ENCODE assay signal across 34 cellular contexts in the genomic region with DNA sequence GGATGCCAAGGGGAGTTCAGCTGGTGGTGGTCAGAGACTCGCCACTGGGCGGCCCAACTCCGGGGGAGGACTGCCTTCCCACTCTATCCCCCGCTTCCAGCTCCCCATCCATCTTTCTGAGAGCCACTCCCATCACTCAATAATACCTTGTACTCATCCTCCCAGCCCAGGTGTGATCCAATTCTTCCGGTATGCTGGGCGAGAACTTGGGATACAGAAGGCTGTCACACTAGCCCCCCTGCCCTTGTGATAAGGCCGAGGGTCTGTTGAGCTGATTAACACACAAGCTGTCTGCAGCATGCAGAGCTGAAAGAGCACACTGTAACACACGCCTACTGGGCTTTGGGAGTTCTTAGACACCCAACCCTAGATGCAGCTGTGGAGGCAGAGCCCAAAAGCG.
"Had no signal": no experiment of that assay in that cellular context is flagged by ENCODE, and none has a peak within 500 bp of the region (broad histone marks: within the 10 kb centered on the region; RNA-seq: fewer than 3 reads in every experiment).

No MANE protein-coding gene starts in this region.

- H3K36me3 Mint-ChIP-seq: activated CD4-positive, alpha-beta memory T cell treated with anti-CD3 and anti-CD28 coated beads for 36 hours; activated naive CD4-positive, alpha-beta T cell treated with anti-CD3 and anti-CD28 coated beads, Interleukin-2, amount 10 ng/mL, durations not matched to agents 7 days and 5 days; activated naive CD4-positive, alpha-beta T cell treated with anti-CD3 and anti-CD28 coated beads, Interleukin-2, amount 50 U/mL, for 24 hours; activated naive CD8-positive, alpha-beta T cell had no signal

- H3K27ac Mint-ChIP-seq: activated B cell treated with CpG ODN at 0.5 μM for 24 hours; activated CD4-positive, alpha-beta memory T cell treated with anti-CD3 and anti-CD28 coated beads for 36 hours; activated CD4-positive, alpha-beta T cell treated with anti-CD3 and anti-CD28 coated beads, Interleukin-2, amount 10 ng/mL, durations not matched to agents 24 days and 14 days; activated CD8-positive, alpha-beta T cell treated with anti-CD3 and anti-CD28 coated beads for 36 hours; activated naive CD4-positive, alpha-beta T cell treated with anti-CD3 and anti-CD28 coated beads, Interleukin-2, amount 10 ng/mL, durations not matched to agents 7 days and 5 days; activated naive CD4-positive, alpha-beta T cell treated with anti-CD3 and anti-CD28 coated beads, Interleukin-2, amount 50 U/mL, for 24 hours; activated naive CD8-positive, alpha-beta T cell; activated naive CD8-positive, alpha-beta T cell treated with anti-CD3 and anti-CD28 coated beads, Interleukin-2, amount 10 ng/mL, durations not matched to agents 7 days and 5 days; activated naive CD8-positive, alpha-beta T cell treated with anti-CD3 and anti-CD28 coated beads, Interleukin-2, amount 50 U/mL, for 24 hours; activated T-cell treated with anti-CD3 and anti-CD28 coated beads, Interleukin-2, amount 50 U/mL, for 72 hours; activated T-helper 1 cell treated with anti-CD3 and anti-CD28 coated beads, Interleukin-12 subunit alpha, Interleukin-12 subunit beta, Interleukin-2, Interleukin-4 antibody, amounts not matched to agents 30 ng/mL and 10 ng/mL and 1 ng/mL, durations not matched to agents 14 hours and 24 hours and 36 hours; activated T-helper 17 cell treated with anti-CD3 and anti-CD28 coated beads, Interleukin-2, amount 50 U/mL, for 72 hours; T-helper 1 cell treated with Interleukin-12 subunit alpha and Interleukin-12 subunit beta and Interleukin-4 antibody, amounts not matched to agents 30 μg/mL and 1 μg/mL, for 36 hours; T-helper 2 cell treated with Interferon-gamma antibody and Interleukin-4, amounts not matched to agents 5 μg/mL and 100 μg/mL, for 36 hours had no signal

- DNase-seq: activated B cell treated with CpG ODN at 0.5 μM for 24 hours; activated CD4-positive, alpha-beta memory T cell treated with anti-CD3 and anti-CD28 coated beads for 36 hours; activated CD4-positive, alpha-beta T cell treated with anti-CD3 and anti-CD28 coated beads for 4 hours; activated CD4-positive, alpha-beta T cell treated with anti-CD3 and anti-CD28 coated beads, Interleukin-2, amount 10 ng/mL, durations not matched to agents 24 days and 14 days; activated CD4-positive, alpha-beta T cell treated with anti-CD3 and anti-CD28 coated beads, Interleukin-2, amount 50 U/mL, for 1 hour; activated CD4-positive, alpha-beta T cell treated with anti-CD3 and anti-CD28 coated beads, Interleukin-2, amount 50 U/mL, for 4 hours; activated CD4-positive, CD25-positive, alpha-beta regulatory T cell treated with anti-CD3 and anti-CD28 coated beads, Interleukin-2, amount 50 U/mL, for 72 hours; activated CD8-positive, alpha-beta memory T cell treated with anti-CD3 and anti-CD28 coated beads, Interleukin-2, amount 50 U/mL, for 4 hours; activated CD8-positive, alpha-beta T cell treated with anti-CD3 and anti-CD28 coated beads for 36 hours; activated effector memory CD4-positive, alpha-beta T cell treated with anti-CD3 and anti-CD28 coated beads, Interleukin-2, amount 50 U/mL, for 16 hours; activated naive CD4-positive, alpha-beta T cell treated with anti-CD3 and anti-CD28 coated beads, Interleukin-2, amount 10 ng/mL, durations not matched to agents 7 days and 5 days; activated naive CD4-positive, alpha-beta T cell treated with Interleukin-2 at 50 U/mL for 16 hours; activated naive CD8-positive, alpha-beta T cell treated with anti-CD3 and anti-CD28 coated beads, Interleukin-2, amount 10 ng/mL, durations not matched to agents 7 days and 5 days; activated naive CD8-positive, alpha-beta T cell treated with anti-CD3 and anti-CD28 coated beads, Interleukin-2, amount 50 U/mL, for 24 hours; activated T-cell treated with anti-CD3 and anti-CD28 coated beads for 4 hours; activated T-cell treated with anti-CD3 and anti-CD28 coated beads, Interleukin-2, amount 50 U/mL, for 1 hour; activated T-cell treated with anti-CD3 and anti-CD28 coated beads, Interleukin-2, amount 50 U/mL, for 4 hours; activated T-cell treated with anti-CD3 and anti-CD28 coated beads, Interleukin-2, amount 50 U/mL, for 72 hours; amygdala; anterior cingulate cortex; brain microvascular endothelial cell; central memory CD4-positive, alpha-beta T cell; T-helper 1 cell; T-helper 2 cell; T-helper 9 cell had no signal

- H3K4me3 ChIP-seq: ascending aorta, breast epithelium had no signal

- H3K36me3 ChIP-seq: ascending aorta, brain microvascular endothelial cell, breast epithelium had no signal

- H3K9me3 ChIP-seq: ascending aorta, breast epithelium had no signal

- H3K4me3 Mint-ChIP-seq: activated B cell treated with CpG ODN at 0.5 μM for 24 hours; activated CD4-positive, alpha-beta memory T cell treated with anti-CD3 and anti-CD28 coated beads for 36 hours; activated CD4-positive, alpha-beta T cell treated with anti-CD3 and anti-CD28 coated beads, Interleukin-2, amount 10 ng/mL, durations not matched to agents 24 days and 14 days; activated CD8-positive, alpha-beta T cell treated with anti-CD3 and anti-CD28 coated beads for 36 hours; activated naive CD4-positive, alpha-beta T cell treated with anti-CD3 and anti-CD28 coated beads, Interleukin-2, amount 10 ng/mL, durations not matched to agents 7 days and 5 days; activated naive CD4-positive, alpha-beta T cell treated with anti-CD3 and anti-CD28 coated beads, Interleukin-2, amount 50 U/mL, for 24 hours; activated naive CD8-positive, alpha-beta T cell; activated naive CD8-positive, alpha-beta T cell treated with anti-CD3 and anti-CD28 coated beads, Interleukin-2, amount 10 ng/mL, durations not matched to agents 7 days and 5 days; activated naive CD8-positive, alpha-beta T cell treated with anti-CD3 and anti-CD28 coated beads, Interleukin-2, amount 50 U/mL, for 24 hours; activated T-cell treated with anti-CD3 and anti-CD28 coated beads, Interleukin-2, amount 50 U/mL, for 4 hours; activated T-cell treated with anti-CD3 and anti-CD28 coated beads, Interleukin-2, amount 50 U/mL, for 72 hours; activated T-helper 1 cell treated with anti-CD3 and anti-CD28 coated beads, Interleukin-12 subunit alpha, Interleukin-12 subunit beta, Interleukin-2, Interleukin-4 antibody, amounts not matched to agents 30 ng/mL and 10 ng/mL and 1 ng/mL, durations not matched to agents 14 hours and 24 hours and 36 hours; activated T-helper 17 cell treated with anti-CD3 and anti-CD28 coated beads, Interleukin-2, amount 50 U/mL, for 72 hours; T-helper 1 cell treated with Interleukin-12 subunit alpha and Interleukin-12 subunit beta and Interleukin-4 antibody, amounts not matched to agents 30 μg/mL and 1 μg/mL, for 36 hours; T-helper 2 cell treated with Interferon-gamma antibody and Interleukin-4, amounts not matched to agents 5 μg/mL and 100 μg/mL, for 36 hours had no signal

- H3K27me3 Mint-ChIP-seq: activated B cell treated with CpG ODN at 0.5 μM for 24 hours; activated CD4-positive, alpha-beta memory T cell treated with anti-CD3 and anti-CD28 coated beads for 36 hours; activated CD4-positive, alpha-beta T cell treated with anti-CD3 and anti-CD28 coated beads, Interleukin-2, amount 10 ng/mL, durations not matched to agents 24 days and 14 days; activated CD8-positive, alpha-beta T cell treated with anti-CD3 and anti-CD28 coated beads for 36 hours; activated naive CD4-positive, alpha-beta T cell treated with anti-CD3 and anti-CD28 coated beads, Interleukin-2, amount 10 ng/mL, durations not matched to agents 7 days and 5 days; activated naive CD4-positive, alpha-beta T cell treated with anti-CD3 and anti-CD28 coated beads, Interleukin-2, amount 50 U/mL, for 24 hours; activated naive CD8-positive, alpha-beta T cell treated with anti-CD3 and anti-CD28 coated beads, Interleukin-2, amount 10 ng/mL, durations not matched to agents 7 days and 5 days; activated T-helper 17 cell treated with anti-CD3 and anti-CD28 coated beads, Interleukin-2, amount 50 U/mL, for 72 hours had no signal

- H3K4me1 ChIP-seq: ascending aorta, breast epithelium had no signal

- H3K27ac ChIP-seq: ascending aorta, brain microvascular endothelial cell, breast epithelium, VCaP had no signal

- H3K27me3 ChIP-seq: ascending aorta, brain microvascular endothelial cell, breast epithelium had no signal

- H3K4me1 Mint-ChIP-seq: activated B cell treated with CpG ODN at 0.5 μM for 24 hours; activated CD4-positive, alpha-beta T cell treated with anti-CD3 and anti-CD28 coated beads, Interleukin-2, amount 10 ng/mL, durations not matched to agents 24 days and 14 days; activated naive CD4-positive, alpha-beta T cell treated with anti-CD3 and anti-CD28 coated beads, Interleukin-2, amount 10 ng/mL, durations not matched to agents 7 days and 5 days; activated naive CD4-positive, alpha-beta T cell treated with anti-CD3 and anti-CD28 coated beads, Interleukin-2, amount 50 U/mL, for 24 hours; activated naive CD8-positive, alpha-beta T cell treated with anti-CD3 and anti-CD28 coated beads, Interleukin-2, amount 10 ng/mL, durations not matched to agents 7 days and 5 days; activated T-helper 17 cell treated with anti-CD3 and anti-CD28 coated beads, Interleukin-2, amount 50 U/mL, for 72 hours had no signal
